Comparison of ENCODE assay signal across 8 cellular contexts in genomic region chr4:54941994-54942552, GRCh38.
DNase-seq lines count a peak whose midpoint lies in the region; ATAC-seq lines count a peak whose summit lies in the region.

No MANE protein-coding gene starts in this region.

- ATAC-seq in GM19452 (IDR thresholded peaks at IDR 0.05; ENCODE audit: unreplicated experiment) = peak; percentile 65

- peak overlapping the region; percentile 90 for H3K27ac ChIP-seq in BLaER1

- H4K20me1 ChIP-seq in BLaER1 = no peaks in the 10 kb centered on the region

- peak overlapping the region; percentile 26 for H3K4me3 ChIP-seq in BLaER1

- H3K4me1 ChIP-seq in BLaER1 = peaks cover 75% of the 10 kb centered on the region

- DNase-seq in KG1 (lab: John Stamatoyannopoulos, UW) = peak; percentile 74
- DNase-seq in activated effector memory CD4-positive, alpha-beta T cell treated with anti-CD3 and anti-CD28 coated beads, Interleukin-2, amount 50 U/mL, for 16 hours = peak; percentile 66
- peak; percentile 1 to 31 for DNase-seq in stimulated activated CD4-positive, alpha-beta T cell treated with anti-CD3 and anti-CD28 coated beads, Interleukin-2, amount 100 ng/mL, for 24 hours
- no peak for DNase-seq in COLO829 (ENCODE audit: low spot score)
- DNase-seq in HuH-7 (ENCODE audit: low spot score) = no peak
- no peak for DNase-seq in SKM-1 (lab: John Stamatoyannopoulos, UW; ENCODE audit: unreplicated experiment)

- H3K4me2 ChIP-seq in BLaER1 = peak overlapping the region; percentile 78

- no peaks in the 10 kb centered on the region for H3K9me3 ChIP-seq in BLaER1

- peak overlapping the region; percentile 68 for H3K9ac ChIP-seq in BLaER1

- no peaks in the 10 kb centered on the region for H3K27me3 ChIP-seq in BLaER1

- H3K36me3 ChIP-seq in BLaER1 = no peaks in the 10 kb centered on the region

Comparison
In these comparisons a context has a peak if more than half of its experiments do, and no peak if none do; other contexts are left out.
1. DNase-seq: peak in KG1 (single experiment), activated effector memory CD4-positive, alpha-beta T cell treated with anti-CD3 and anti-CD28 coated beads, Interleukin-2, amount 50 U/mL, for 16 hours (single experiment) and stimulated activated CD4-positive, alpha-beta T cell treated with anti-CD3 and anti-CD28 coated beads, Interleukin-2, amount 100 ng/mL, for 24 hours (2 of 2); none in COLO829 (single experiment), HuH-7 (single experiment) and SKM-1 (single experiment).